In genomic region chr3:50322386-50323091, GRCh38 we compare ENCODE assay signal across 8 cellular contexts. TPM values are rescaled to one million over a fixed set of nuclear protein-coding genes. Genes with fewer than 3 reads are reported as not detected.
DNase-seq lines count a peak whose midpoint lies in the region; ATAC-seq and TF ChIP-seq lines count a peak whose summit lies in the region.

Gene HYAL2 (minus strand): TSS chr3:50322745. CDS start chr3:50320489, 2,256 bp downstream.

- peak within 1 kb of the TSS; percentile 91 to 99 (median 97) for H3K27ac ChIP-seq in heart right ventricle

- no peak for ATAC-seq in activated CD4-positive, alpha-beta T cell treated with anti-CD3 and anti-CD28 coated beads for 36 hours
- ATAC-seq in heart right ventricle (peak; percentile 1 to 46 (median 32)), GM18517 (IDR thresholded peaks at IDR 0.05; ENCODE audit: unreplicated experiment) (no peak)

- H3K27ac Mint-ChIP-seq in activated CD4-positive, alpha-beta T cell treated with anti-CD3 and anti-CD28 coated beads for 36 hours: peak within 1 kb of the TSS; percentile 85
- H3K27ac Mint-ChIP-seq in activated T-helper 1 cell treated with anti-CD3 and anti-CD28 coated beads, Interleukin-12 subunit alpha, Interleukin-12 subunit beta, Interleukin-2, Interleukin-4 antibody, amounts not matched to agents 30 ng/mL and 10 ng/mL and 1 ng/mL, durations not matched to agents 14 hours and 24 hours and 36 hours: peak within 1 kb of the TSS; percentile 83

- H3K9me3 ChIP-seq in heart right ventricle: no peaks in the 10 kb centered on the region

- no peaks in the 10 kb centered on the region for H3K27me3 ChIP-seq in heart right ventricle

- TF ChIP-seq CTCF in heart right ventricle (IDR thresholded peaks at IDR 0.05): no peak

- peaks cover 32 to 90% (median 74%) of the 10 kb centered on the region in 9 donors for H3K4me1 ChIP-seq in heart right ventricle

- H3K27me3 Mint-ChIP-seq in activated CD4-positive, alpha-beta T cell treated with anti-CD3 and anti-CD28 coated beads for 36 hours: no peaks in the 10 kb centered on the region
- no peaks in the 10 kb centered on the region for H3K27me3 Mint-ChIP-seq in activated T-helper 1 cell treated with anti-CD3 and anti-CD28 coated beads, Interleukin-12 subunit alpha, Interleukin-12 subunit beta, Interleukin-2, Interleukin-4 antibody, amounts not matched to agents 30 ng/mL and 10 ng/mL and 1 ng/mL, durations not matched to agents 14 hours and 24 hours and 36 hours (ENCODE audit: insufficient read depth)

- intact Hi-C loops in activated CD4-positive, alpha-beta T cell treated with anti-CD3 and anti-CD28 coated beads for 36 hours (cut with DNase I, micrococcal nuclease): loop anchor here in 1 of 2 experiments (10.0 kb wide), 1 partner anchor 48 kb away; the partner anchor contains the start of gene LSMEM2
- intact Hi-C loops in activated T-helper 1 cell treated with anti-CD3 and anti-CD28 coated beads, Interleukin-12 subunit alpha, Interleukin-12 subunit beta, Interleukin-2, Interleukin-4 antibody, amounts not matched to agents 30 ng/mL and 10 ng/mL and 1 ng/mL, durations not matched to agents 14 hours and 24 hours and 36 hours (cut with micrococcal nuclease): no loop called here
- intact Hi-C loops in heart right ventricle (cut with DNase I): loop anchor here in 4 of 10 donors (5.0 to 10.0 kb wide), 4 partner anchors 50 to 85 kb away; partner anchors contain the start of genes GNAI2 (in 1 of the 4) and SEMA3B (in 1 of the 4)

- 33 to 43% methylated on average over 31 of the region's 31 CpGs for WGBS in heart right ventricle, 2 donors

- peak within 1 kb of the TSS; percentile 70 for H3K4me3 Mint-ChIP-seq in activated CD4-positive, alpha-beta T cell treated with anti-CD3 and anti-CD28 coated beads for 36 hours
- peak within 1 kb of the TSS; percentile 79 for H3K4me3 Mint-ChIP-seq in activated T-helper 1 cell treated with anti-CD3 and anti-CD28 coated beads, Interleukin-12 subunit alpha, Interleukin-12 subunit beta, Interleukin-2, Interleukin-4 antibody, amounts not matched to agents 30 ng/mL and 10 ng/mL and 1 ng/mL, durations not matched to agents 14 hours and 24 hours and 36 hours

- no peak for DNase-seq in activated CD4-positive, alpha-beta T cell treated with anti-CD3 and anti-CD28 coated beads for 36 hours
- no peak for DNase-seq in activated CD4-positive, alpha-beta T cell treated with anti-CD3 and anti-CD28 coated beads for 1 hour
- DNase-seq in activated T-helper 1 cell treated with anti-CD3 and anti-CD28 coated beads, Interleukin-12 subunit alpha, Interleukin-12 subunit beta, Interleukin-2, Interleukin-4 antibody, amounts not matched to agents 30 ng/mL and 10 ng/mL and 1 ng/mL, durations not matched to agents 14 hours and 24 hours and 36 hours (ENCODE audit: low spot score): no peak
- DNase-seq in heart right ventricle (peak; percentile 82 to 87), renal cortical epithelial cell (ENCODE audit: low read depth) (no peak), NCI-H524 (lab: John Stamatoyannopoulos, UW) (no peak)
- DNase-seq in activated effector memory CD4-positive, alpha-beta T cell treated with anti-CD3 and anti-CD28 coated beads, Interleukin-2, amount 50 U/mL, for 16 hours: no peak

- H3K9me3 Mint-ChIP-seq in activated CD4-positive, alpha-beta T cell treated with anti-CD3 and anti-CD28 coated beads for 36 hours (ENCODE audit: low read depth): no peaks in the 10 kb centered on the region
- no peaks in the 10 kb centered on the region for H3K9me3 Mint-ChIP-seq in activated T-helper 1 cell treated with anti-CD3 and anti-CD28 coated beads, Interleukin-12 subunit alpha, Interleukin-12 subunit beta, Interleukin-2, Interleukin-4 antibody, amounts not matched to agents 30 ng/mL and 10 ng/mL and 1 ng/mL, durations not matched to agents 14 hours and 24 hours and 36 hours

- H3K36me3 ChIP-seq in heart right ventricle: peaks cover 0 to 48% (median 23%) of the 10 kb centered on the region in 9 donors

- peak within 1 kb of the TSS; percentile 57 to 88 (median 80) for H3K4me3 ChIP-seq in heart right ventricle

- peaks cover 36% of the 10 kb centered on the region for H3K4me1 Mint-ChIP-seq in activated CD4-positive, alpha-beta T cell treated with anti-CD3 and anti-CD28 coated beads for 36 hours
- H3K4me1 Mint-ChIP-seq in activated T-helper 1 cell treated with anti-CD3 and anti-CD28 coated beads, Interleukin-12 subunit alpha, Interleukin-12 subunit beta, Interleukin-2, Interleukin-4 antibody, amounts not matched to agents 30 ng/mL and 10 ng/mL and 1 ng/mL, durations not matched to agents 14 hours and 24 hours and 36 hours (ENCODE audit: low read depth): peaks cover 39% of the 10 kb centered on the region

- POLR2A ChIA-PET in activated CD4-positive, alpha-beta T cell treated with anti-CD3 and anti-CD28 coated beads for 36 hours (lab: Charles Lee): interaction anchor here (1.0 kb wide), 1 partner anchor 23 kb away, joined by 3 read pairs; the partner anchor contains the start of genes HYAL3 and NAA80

- no peaks in the 10 kb centered on the region for H3K36me3 Mint-ChIP-seq in activated CD4-positive, alpha-beta T cell treated with anti-CD3 and anti-CD28 coated beads for 36 hours (ENCODE audit: low read depth)
- H3K36me3 Mint-ChIP-seq in activated T-helper 1 cell treated with anti-CD3 and anti-CD28 coated beads, Interleukin-12 subunit alpha, Interleukin-12 subunit beta, Interleukin-2, Interleukin-4 antibody, amounts not matched to agents 30 ng/mL and 10 ng/mL and 1 ng/mL, durations not matched to agents 14 hours and 24 hours and 36 hours (ENCODE audit: low read depth): peaks cover 17% of the 10 kb centered on the region

- CTCF ChIA-PET in activated CD4-positive, alpha-beta T cell treated with anti-CD3 and anti-CD28 coated beads for 36 hours (lab: Charles Lee): interaction anchor here (0.7 to 3.4 kb wide), 4 partner anchors 9 to 59 kb away, joined by 3 to 27 read pairs (median 6); partner anchors contain the start of gene IFRD2

RNA-seq across cellular contexts. Expression of gene HYAL2, which starts in this region (rescaled TPM):
- 1 to 10 TPM; 4.7 to 5.1 TPM for total RNA-seq in activated CD4-positive, alpha-beta T cell treated with anti-CD3 and anti-CD28 coated beads for 36 hours
- 15.5 and 16.1 TPM in 2 replicates for total RNA-seq in activated T-helper 1 cell treated with anti-CD3 and anti-CD28 coated beads, Interleukin-12 subunit alpha, Interleukin-12 subunit beta, Interleukin-2, Interleukin-4 antibody, amounts not matched to agents 30 ng/mL and 10 ng/mL and 1 ng/mL, durations not matched to agents 14 hours and 24 hours and 36 hours
- total RNA-seq in heart right ventricle (10 to 100 TPM; 25.1 to 94.0 (median 35.2) TPM), renal cortical epithelial cell (82.3 and 127 TPM in 2 replicates)
- polyA plus RNA-seq in heart right ventricle: 100 to 1,000 TPM in 1 of 2 donors, 10 to 100 TPM in 1; 86.5 to 135 TPM

Comparison
In these comparisons a context has a peak if more than half of its experiments do, and no peak if none do; other contexts are left out.
1. ATAC-seq: peak in heart right ventricle (8 of 8); none in activated CD4-positive, alpha-beta T cell treated with anti-CD3 and anti-CD28 coated beads for 36 hours (single experiment) and GM18517 (single experiment).
2. DNase-seq: peak in heart right ventricle (2 of 2); none in activated CD4-positive, alpha-beta T cell treated with anti-CD3 and anti-CD28 coated beads for 36 hours (single experiment), activated CD4-positive, alpha-beta T cell treated with anti-CD3 and anti-CD28 coated beads for 1 hour (single experiment), activated T-helper 1 cell treated with anti-CD3 and anti-CD28 coated beads, Interleukin-12 subunit alpha, Interleukin-12 subunit beta, Interleukin-2, Interleukin-4 antibody, amounts not matched to agents 30 ng/mL and 10 ng/mL and 1 ng/mL, durations not matched to agents 14 hours and 24 hours and 36 hours (single experiment), renal cortical epithelial cell (single experiment), NCI-H524 (0 of 2) and activated effector memory CD4-positive, alpha-beta T cell treated with anti-CD3 and anti-CD28 coated beads, Interleukin-2, amount 50 U/mL, for 16 hours (single experiment).